In the genomic region with DNA sequence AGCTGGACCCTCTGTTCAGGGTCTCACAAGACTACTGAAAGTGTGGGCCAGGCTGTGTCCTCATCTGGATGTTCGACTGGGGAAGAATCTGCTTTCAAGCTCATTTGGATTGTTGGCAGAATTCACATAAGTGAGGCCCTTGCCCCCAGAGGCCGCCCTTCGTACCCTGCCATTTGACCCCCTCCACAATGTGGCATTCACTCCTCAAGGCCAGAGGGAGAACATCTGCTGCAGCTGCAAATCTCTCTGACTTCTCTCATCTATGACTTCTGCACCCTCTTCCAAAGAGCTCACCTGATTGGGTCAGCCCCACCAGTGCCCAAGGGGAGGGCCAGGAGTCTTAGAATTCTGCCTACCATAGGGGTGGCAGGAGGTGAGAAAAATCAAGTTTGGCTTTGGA, we compare ENCODE assay signal across 1 cellular context.
TF ChIP-seq lines count a peak whose summit lies in the region.

No MANE protein-coding gene starts in this region.

TF ChIP-seq in HepG2, 621 proteins besides CTCF, POLR2A, EP300 and RAD21:
- TF ChIP-seq ZNF543 (CRISPR knock-in tag; IDR thresholded peaks at IDR 0.05) (peak; percentile 84), SMAD3 (CRISPR knock-in tag; IDR thresholded peaks at IDR 0.05) (no peak)
